33 cellular contexts compared by ENCODE assay signal in genomic region chr18:37631422-37631821, GRCh38.
"Had no signal": no experiment of that assay in that cellular context is flagged by ENCODE, and none has a peak within 500 bp of the region (broad histone marks: within the 10 kb centered on the region; RNA-seq: fewer than 3 reads in every experiment).

No MANE protein-coding gene starts in this region.

- DNase-seq: Kasumi-1, MG63, NCI-H1048, NCI-H1092 treated with DMSO at 0.1 percent for 48 hours, NCI-H1105 treated with DMSO at 0.1 percent for 48 hours, NCI-H1417, NCI-H1436, NCI-H146, NCI-H1694, NCI-H187, NCI-H1930, NCI-H2029 treated with DMSO at 0.1 percent for 48 hours, NCI-H2081 treated with DMSO at 0.1 percent for 48 hours, NCI-H2107, NCI-H2171, NCI-H226, NCI-H446 treated with DMSO at 0.1 percent for 48 hours, NCI-H510A, NCI-H524, NCI-H526, NCI-H69, NCI-H748 treated with DMSO at 0.1 percent for 48 hours, NCI-H82, OCI-M1, PC-3, Peyer's patch, Right ventricle myocardium superior, RPMI8226, SHP77 treated with DMSO at 0.1 percent for 48 hours, SK-N-SH, SW 1271 had no signal

- H3K9me3 ChIP-seq: MG63, Peyer's patch, SK-N-SH had no signal

- H3K27me3 ChIP-seq: MG63, Peyer's patch, SJSA1 had no signal

- H3K9ac ChIP-seq: KMS-11, SK-N-SH had no signal

- H3K4me1 ChIP-seq: Peyer's patch, SJSA1 had no signal

- H3K27ac ChIP-seq: KMS-11, Peyer's patch, SJSA1 had no signal

- H3K4me2 ChIP-seq: KMS-11, SK-N-SH had no signal

- ATAC-seq: PC-3 had no signal

- H3K36me3 ChIP-seq: MG63, Peyer's patch, SJSA1 had no signal

- H3K4me3 ChIP-seq: MG63, Peyer's patch, SJSA1 had no signal
